Comparison of ENCODE assay signal across 23 cellular contexts in genomic region chr10:13892871-13893270, GRCh38.
DNase-seq lines count a peak whose midpoint lies in the region; ATAC-seq, FAIRE-seq and TF ChIP-seq lines count a peak whose summit lies in the region.
"Had no signal": no experiment of that assay in that cellular context is flagged by ENCODE, and none has a peak within 500 bp of the region (broad histone marks: within the 10 kb centered on the region; RNA-seq: fewer than 3 reads in every experiment).

No MANE protein-coding gene starts in this region.

- ATAC-seq in SK-N-SH treated with all-trans-retinoic acid at 6 μM for 48 hours (no peak), GM12878 (no peak), naive B cell (ENCODE audit: low read depth in 2 of 2) (no peak)
- ATAC-seq: activated naive CD8-positive, alpha-beta T cell treated with anti-CD3 and anti-CD28 coated beads, Interleukin-2, amount 50 U/mL, for 24 hours; lower lobe of right lung had no signal

- no peak overlapping the region for H3K27ac Mint-ChIP-seq in naive B cell
- H3K27ac Mint-ChIP-seq: activated naive CD8-positive, alpha-beta T cell treated with anti-CD3 and anti-CD28 coated beads, Interleukin-2, amount 50 U/mL, for 24 hours; activated T-helper 1 cell treated with anti-CD3 and anti-CD28 coated beads, Interleukin-12 subunit alpha, Interleukin-12 subunit beta, Interleukin-2, Interleukin-4 antibody, amounts not matched to agents 30 ng/mL and 10 ng/mL and 1 ng/mL, durations not matched to agents 14 hours and 24 hours and 36 hours had no signal

- H3K4me2 ChIP-seq in SK-N-SH, result peak overlapping the region; percentile 76; the same call in 1 of the 2 replicates
- H3K4me2 ChIP-seq in GM12878 (ENCODE audit: control insufficient read depth, insufficient read depth), result 0 out of 2 replicates have a peak overlapping the region, but pooled peaks have one; percentile 30

- POLR2A ChIA-PET in SK-N-SH (lab: Yijun Ruan, JAX) (no interaction called here), GM12878 (lab: Charles Lee) (no interaction called here)

- no TSS peak for BruUV-seq in GM12878 (replicated peaks; lab: Mats Ljungman, UMichigan)

- H3K79me2 ChIP-seq in SK-N-SH (ENCODE audit: insufficient read depth), result peaks cover 54% of the 10 kb centered on the region
- no peaks in the 10 kb centered on the region; the same call in 1 of the 2 replicates for H3K79me2 ChIP-seq in GM12878 (ENCODE audit: control insufficient read depth, insufficient read depth, low read length)
- H3K79me2 ChIP-seq: hepatocyte had no signal

- H4K20me1 ChIP-seq in SK-N-SH (ENCODE audit: insufficient read depth), result no peaks in the 10 kb centered on the region
- no peaks in the 10 kb centered on the region; the same call in 1 of the 2 replicates for H4K20me1 ChIP-seq in GM12878 (ENCODE audit: control insufficient read depth, insufficient read depth)

- RAD21 ChIA-PET in GM12878 (lab: Charles Lee; ENCODE audit: unreplicated experiment), result no interaction called here

- H3K9ac ChIP-seq in SK-N-SH (no peak overlapping the region; the same call in 1 of the 2 replicates), GM12878 (ENCODE audit: control insufficient read depth, insufficient read depth, low read length) (no peak overlapping the region)

- peaks cover 78 to 86% (median 86%) of the 10 kb centered on the region in 3 donors for H3K27me3 Mint-ChIP-seq in naive B cell

- no peak for TF ChIP-seq RAD21 in SK-N-SH (IDR thresholded peaks at IDR 0.05; ENCODE audit: low read length)
- TF ChIP-seq RAD21 in GM12878 (IDR thresholded peaks at IDR 0.05; ENCODE audit: insufficient read depth, low read depth, low read length), result no peak

- H3K9me3 Mint-ChIP-seq in naive B cell, result peaks cover 0 to 12% (median 6%) of the 10 kb centered on the region in 7 donors
- H3K9me3 Mint-ChIP-seq: activated T-helper 1 cell treated with anti-CD3 and anti-CD28 coated beads, Interleukin-12 subunit alpha, Interleukin-12 subunit beta, Interleukin-2, Interleukin-4 antibody, amounts not matched to agents 30 ng/mL and 10 ng/mL and 1 ng/mL, durations not matched to agents 14 hours and 24 hours and 36 hours had no signal

- no peaks in the 10 kb centered on the region for H3K9me2 ChIP-seq in SK-N-SH

- peak overlapping the region in 1 of 2 experiments; percentile 85; a peak in 2 of 4 replicates for H3K27ac ChIP-seq in SK-N-SH (ENCODE audit: low read depth in 2 of 2, low read length in 1 of 2)
- no peak overlapping the region for H3K27ac ChIP-seq in GM12878 (ENCODE audit: control insufficient read depth, insufficient read depth)
- H3K27ac ChIP-seq in tibial artery, result peak overlapping the region; percentile 91 to 95
- H3K27ac ChIP-seq: 22Rv1, hepatocyte had no signal

- H3K36me3 ChIP-seq in SK-N-SH (replicated peaks in 1 of 2; ENCODE audit: control insufficient read depth in 1 of 2, insufficient read depth in 2 of 2, low read length in 1 of 2) (no peaks in the 10 kb centered on the region), GM12878 (ENCODE audit: control insufficient read depth in 2 of 2, insufficient read depth in 2 of 2, low read length in 1 of 2) (no peaks in the 10 kb centered on the region; a peak in 1 of 4 replicates), tibial artery (no peaks in the 10 kb centered on the region)
- H3K36me3 ChIP-seq: breast epithelium, lower lobe of right lung, transverse colon had no signal

- peaks cover 34% of the 10 kb centered on the region for H3F3A ChIP-seq in SK-N-SH (replicated peaks; ENCODE audit: insufficient read depth)

- in situ Hi-C loops in GM12878 (cut with MboI), result no loop called here

- intact Hi-C loops in GM12878 (cut with micrococcal nuclease; ENCODE audit: unreplicated experiment), result no loop called here
- intact Hi-C loops in tibial artery (cut with DNase I; ENCODE audit: low total_unique reads), result no loop called here

- H3K4me1 ChIP-seq in SK-N-SH (ENCODE audit: control insufficient read depth in 1 of 2, insufficient read depth in 2 of 2, low read depth in 1 of 2, low read length in 1 of 2) (peaks cover 24 to 26% of the 10 kb centered on the region in 2 experiments; a peak in 3 of 4 replicates), GM12878 (ENCODE audit: control insufficient read depth, insufficient read depth, low read length) (no peaks in the 10 kb centered on the region), tibial artery (peaks cover 0 to 36% (median 20%) of the 10 kb centered on the region in 4 donors)
- H3K4me1 ChIP-seq: breast epithelium had no signal

- TF ChIP-seq EP300 in SK-N-SH (IDR thresholded peaks at IDR 0.05; ENCODE audit: borderline replicate concordance in 1 of 2, low read depth in 1 of 2, low read length in 1 of 2) (no peak), GM12878 (IDR thresholded peaks at IDR 0.05; ENCODE audit: borderline replicate concordance in 1 of 2, control insufficient read depth in 1 of 2, low read depth in 2 of 2, low read length in 2 of 2) (no peak)

- FAIRE-seq in GM12878 (lab: Jason Lieb, UNC), result no peak
- FAIRE-seq: small intestine had no signal

- H3K36me3 Mint-ChIP-seq in naive B cell, result peaks cover 0 to 9% of the 10 kb centered on the region in 2 donors

- WGBS in SK-N-SH (ENCODE audit: low lambda C conversion rate), result 95% methylated on average over 5 of the region's 5 CpGs
- WGBS in GM12878 (ENCODE audit: insufficient coverage, insufficient replicate concordance, low lambda C conversion rate, missing lambda C conversion rate), result 80% methylated on average over 5 of the region's 5 CpGs

- H3K27me3 ChIP-seq in SK-N-SH (ENCODE audit: insufficient read depth) (no peaks in the 10 kb centered on the region), GM12878 (replicated peaks in 1 of 2; ENCODE audit: control insufficient read depth in 2 of 2, insufficient read depth in 2 of 2, low read length in 1 of 2) (peaks cover 0 to 13% of the 10 kb centered on the region in 2 experiments; a peak in 1 of 4 replicates), tibial artery (no peaks in the 10 kb centered on the region)

- DNase-seq in SK-N-SH (no peak), GM12878 (ENCODE audit: low read depth, low spot score) (no peak), naive B cell (no peak), tibial artery (no peak), AG20443 (ENCODE audit: low spot score) (no peak), NCI-H2227 treated with DMSO at 0.1 percent for 48 hours (lab: John Stamatoyannopoulos, UW) (no peak), kidney tubule cell (ENCODE audit: low spot score) (no peak)
- DNase-seq: activated CD4-positive, alpha-beta T cell treated with anti-CD3 and anti-CD28 coated beads for 4 hours; activated naive CD8-positive, alpha-beta T cell treated with anti-CD3 and anti-CD28 coated beads, Interleukin-2, amount 50 U/mL, for 24 hours; KBM-7; lower lobe of right lung; NCI-H2171 treated with DMSO at 0.1 percent for 48 hours; SHP77; small intestine; stimulated activated CD4-positive, alpha-beta T cell treated with anti-CD3 and anti-CD28 coated beads, Interleukin-2, amount 100 ng/mL, for 48 hours; stimulated activated naive CD8-positive, alpha-beta T cell treated with anti-CD3 and anti-CD28 coated beads, Interleukin-15, Interleukin-2, amounts not matched to agents 100 U/mL and 50 U/mL, for 24 hours; T-helper 1 cell; transverse colon had no signal

- no peaks in the 10 kb centered on the region for H3K9me3 ChIP-seq in SK-N-SH
- H3K9me3 ChIP-seq in GM12878 (replicated peaks; ENCODE audit: control insufficient read depth, insufficient read depth, low read length), result no peaks in the 10 kb centered on the region
- H3K9me3 ChIP-seq in tibial artery, result no peaks in the 10 kb centered on the region
- H3K9me3 ChIP-seq: breast epithelium, lower lobe of right lung, transverse colon had no signal

- H3K4me3 Mint-ChIP-seq in naive B cell, result peak overlapping the region in 6 of 8 donors; percentile 15 to 79 (median 29)
- H3K4me3 Mint-ChIP-seq: activated T-helper 1 cell treated with anti-CD3 and anti-CD28 coated beads, Interleukin-12 subunit alpha, Interleukin-12 subunit beta, Interleukin-2, Interleukin-4 antibody, amounts not matched to agents 30 ng/mL and 10 ng/mL and 1 ng/mL, durations not matched to agents 14 hours and 24 hours and 36 hours had no signal

- TF ChIP-seq CTCF in SK-N-SH (IDR thresholded peaks at IDR 0.05), result no peak
- no peak for TF ChIP-seq CTCF in GM12878 (IDR thresholded peaks at IDR 0.05 in 2 of 3, conservative IDR thresholded peaks at IDR 0.05 in 1 of 3; ENCODE audit: control insufficient read depth in 2 of 3, extremely low read depth in 1 of 3, insufficient read depth in 1 of 3, low read depth in 3 of 3, low read length in 3 of 3)
- TF ChIP-seq CTCF in tibial artery (IDR thresholded peaks at IDR 0.05), result no peak

- peaks cover 6 to 20% (median 13%) of the 10 kb centered on the region in 3 donors for H3K4me1 Mint-ChIP-seq in naive B cell

- no peak overlapping the region for H3K4me3 ChIP-seq in SK-N-SH (ENCODE audit: low read depth in 2 of 2, low read length in 1 of 2)
- no peak overlapping the region for H3K4me3 ChIP-seq in GM12878
- no peak overlapping the region for H3K4me3 ChIP-seq in tibial artery
- H3K4me3 ChIP-seq: hepatocyte had no signal

- SMC1A ChIA-PET in GM12878 (lab: Charles Lee; ENCODE audit: uncharacterized antibody, unreplicated experiment), result no interaction called here

- TF ChIP-seq POLR2A in GM12878 (IDR thresholded peaks at IDR 0.05; ENCODE audit: low read depth, low read length), result no peak

- CTCF ChIA-PET in SK-N-SH (lab: Yijun Ruan, JAX), result interaction anchor here (1.0 to 1.1 kb wide), 3 partner anchors 40 to 104 kb away, joined by 3 to 4 read pairs (median 4); no protein-coding TSS in a partner anchor
- CTCF ChIA-PET in GM12878 (lab: Yijun Ruan, JAX), result no interaction called here

- H2AFZ ChIP-seq in SK-N-SH (ENCODE audit: low read depth) (no peak overlapping the region), GM12878 (ENCODE audit: control insufficient read depth, low read depth, low read length) (no peak overlapping the region)
- H2AFZ ChIP-seq: hepatocyte had no signal

TF ChIP-seq in SK-N-SH, 30 proteins besides CTCF, POLR2A, EP300 and RAD21 (continues in another document):
- TF ChIP-seq SMC3 (IDR thresholded peaks at IDR 0.05; ENCODE audit: low read depth, low read length) (no peak), RCOR1 (IDR thresholded peaks at IDR 0.05; ENCODE audit: low read length) (no peak), FOSL2 (IDR thresholded peaks at IDR 0.05; ENCODE audit: borderline replicate concordance, low read depth) (no peak), POLR2AphosphoS5 (IDR thresholded peaks at IDR 0.05; ENCODE audit: low read depth, low read length) (no peak)

TF ChIP-seq in SK-N-SH treated with all-trans-retinoic acid at 6 μM for 48 hours, 23 proteins besides CTCF, POLR2A, EP300 and RAD21 (continues in another document):
- TF ChIP-seq ESRRG (CRISPR knock-in tag; IDR thresholded peaks at IDR 0.05) (no peak), ISL1 (CRISPR knock-in tag; IDR thresholded peaks at IDR 0.05) (no peak), CSDC2 (CRISPR knock-in tag; IDR thresholded peaks at IDR 0.05) (no peak), TCF4 (CRISPR knock-in tag; IDR thresholded peaks at IDR 0.05; ENCODE audit: borderline replicate concordance) (no peak), BACH2 (CRISPR knock-in tag; IDR thresholded peaks at IDR 0.05; ENCODE audit: borderline replicate concordance) (no peak)

TF ChIP-seq in GM12878, 131 proteins besides CTCF, POLR2A, EP300 and RAD21 (continues in another document):
- TF ChIP-seq NFIC (IDR thresholded peaks at IDR 0.05; ENCODE audit: low read depth, low read length) (no peak), ZBED1 (IDR thresholded peaks at IDR 0.05; ENCODE audit: borderline replicate concordance) (no peak), MEF2B (IDR thresholded peaks at IDR 0.05; ENCODE audit: partially characterized antibody, poor library complexity, severe bottlenecking) (no peak)
